ENCODE assay signal across 19 cellular contexts in genomic region chr5:14039063-14039462, GRCh38.
DNase-seq lines count a peak whose midpoint lies in the region; FAIRE-seq and TF ChIP-seq lines count a peak whose summit lies in the region.
"Had no signal": no experiment of that assay in that cellular context is flagged by ENCODE, and none has a peak within 500 bp of the region (broad histone marks: within the 10 kb centered on the region; RNA-seq: fewer than 3 reads in every experiment).

No MANE protein-coding gene starts in this region.

- no peaks in the 10 kb centered on the region for H3K27me3 Mint-ChIP-seq in astrocyte (ENCODE audit: low read depth, unreplicated experiment)
- H3K27me3 Mint-ChIP-seq in glutamatergic neuron (ENCODE audit: unreplicated experiment) = no peaks in the 10 kb centered on the region

- H3K9me3 Mint-ChIP-seq in astrocyte (ENCODE audit: unreplicated experiment) = peaks cover 3% of the 10 kb centered on the region
- peaks cover 2% of the 10 kb centered on the region for H3K9me3 Mint-ChIP-seq in glutamatergic neuron (ENCODE audit: unreplicated experiment)

- peaks cover 26% of the 10 kb centered on the region for H3F3A ChIP-seq in smooth muscle cell (ENCODE audit: low read depth)

- no peaks in the 10 kb centered on the region for H3K79me2 ChIP-seq in astrocyte (ENCODE audit: insufficient read depth, low read length)
- H3K79me2 ChIP-seq in hepatocyte = no peaks in the 10 kb centered on the region
- H3K79me2 ChIP-seq in smooth muscle cell (ENCODE audit: low read depth) = no peaks in the 10 kb centered on the region

- H3K4me3 ChIP-seq in astrocyte (ENCODE audit: insufficient read depth, low read depth, low read length) (no peak overlapping the region), hepatocyte (no peak overlapping the region), smooth muscle cell (no peak overlapping the region)
- H3K4me3 ChIP-seq: transverse colon had no signal

- H3K27ac Mint-ChIP-seq in astrocyte (ENCODE audit: unreplicated experiment) (peak overlapping the region; percentile 98), glutamatergic neuron (ENCODE audit: unreplicated experiment) (no peak overlapping the region)
- H3K27ac Mint-ChIP-seq: activated naive CD4-positive, alpha-beta T cell treated with anti-CD3 and anti-CD28 coated beads for 36 hours; CD8-positive, alpha-beta T cell; naive thymus-derived CD4-positive, alpha-beta T cell had no signal

- H3K4me3 Mint-ChIP-seq in astrocyte (ENCODE audit: unreplicated experiment) (peak overlapping the region; percentile 40), glutamatergic neuron (ENCODE audit: unreplicated experiment) (no peak overlapping the region)
- H3K4me3 Mint-ChIP-seq: activated naive CD4-positive, alpha-beta T cell treated with anti-CD3 and anti-CD28 coated beads for 36 hours; CD8-positive, alpha-beta T cell; naive thymus-derived CD4-positive, alpha-beta T cell had no signal

- H3K27me3 ChIP-seq in astrocyte (ENCODE audit: insufficient read depth, low read length) (no peaks in the 10 kb centered on the region), hepatocyte (no peaks in the 10 kb centered on the region), smooth muscle cell (ENCODE audit: low read depth) (no peaks in the 10 kb centered on the region)
- H3K27me3 ChIP-seq: transverse colon had no signal

- no peaks in the 10 kb centered on the region for H3K9me2 ChIP-seq in hepatocyte (replicated peaks; ENCODE audit: insufficient read depth)

- peak; percentile 51 for DNase-seq in DMS53 (lab: John Stamatoyannopoulos, UW)
- no peak for DNase-seq in DMS53 treated with DMSO at 0.1 percent for 48 hours (lab: John Stamatoyannopoulos, UW; ENCODE audit: unreplicated experiment)
- DNase-seq in astrocyte (ENCODE audit: low read depth) = peak; percentile 66
- DNase-seq in hepatocyte (ENCODE audit: low spot score) = no peak
- DNase-seq in smooth muscle cell (lab: John Stamatoyannopoulos, UW; ENCODE audit: unreplicated experiment) = no peak
- no peak for DNase-seq in glutamatergic neuron
- DNase-seq in pons (ENCODE audit: low spot score) = no peak
- DNase-seq in H54 (ENCODE audit: insufficient read length, low spot score) = no peak
- DNase-seq: activated CD4-positive, CD25-positive, alpha-beta regulatory T cell; activated naive CD4-positive, alpha-beta T cell treated with anti-CD3 and anti-CD28 coated beads for 36 hours; caudate nucleus; CD8-positive, alpha-beta T cell; hippocampal formation; naive thymus-derived CD4-positive, alpha-beta T cell; NCI-H1436; right cardiac atrium; stimulated activated CD4-positive, alpha-beta T cell treated with anti-CD3 and anti-CD28 coated beads, Interleukin-4, amount 100 ng/mL, for 4 hours; transverse colon had no signal

- FAIRE-seq in astrocyte (lab: Jason Lieb, UNC) (no peak), H54 (lab: Jason Lieb, UNC) (no peak)

- H4K20me1 ChIP-seq in astrocyte (ENCODE audit: insufficient read depth, low read length) (no peaks in the 10 kb centered on the region), hepatocyte (ENCODE audit: insufficient read depth, poor library complexity, severe bottlenecking) (no peaks in the 10 kb centered on the region), smooth muscle cell (ENCODE audit: low read depth) (no peaks in the 10 kb centered on the region)

- H3K4me1 ChIP-seq in astrocyte (ENCODE audit: insufficient read depth, low read length) = peaks cover 58% of the 10 kb centered on the region
- H3K4me1 ChIP-seq in hepatocyte (ENCODE audit: insufficient read depth) = peaks cover 29% of the 10 kb centered on the region
- H3K4me1 ChIP-seq in smooth muscle cell (ENCODE audit: low read depth) = peaks cover 24% of the 10 kb centered on the region

- H3K9me3 ChIP-seq in astrocyte (ENCODE audit: insufficient read depth, low read depth, low read length) = no peaks in the 10 kb centered on the region
- H3K9me3 ChIP-seq in hepatocyte (ENCODE audit: low read depth) = no peaks in the 10 kb centered on the region
- H3K9me3 ChIP-seq in smooth muscle cell (replicated peaks; ENCODE audit: low read depth) = no peaks in the 10 kb centered on the region
- H3K9me3 ChIP-seq: transverse colon had no signal

- H3K36me3 ChIP-seq in astrocyte (ENCODE audit: insufficient read depth, low read length) (no peaks in the 10 kb centered on the region), hepatocyte (replicated peaks; ENCODE audit: insufficient read depth, low read depth) (no peaks in the 10 kb centered on the region), smooth muscle cell (ENCODE audit: low read depth) (no peaks in the 10 kb centered on the region)
- H3K36me3 ChIP-seq: transverse colon had no signal

- no peak for TF ChIP-seq POLR2A in H54 (IDR thresholded peaks at IDR 0.05; ENCODE audit: low read depth, low read length)

- H3K27ac ChIP-seq in astrocyte (ENCODE audit: low read depth, low read length) (peak overlapping the region; percentile 97), hepatocyte (peak overlapping the region; percentile 67), smooth muscle cell (ENCODE audit: low read depth) (peak overlapping the region; percentile 97)
- H3K27ac ChIP-seq: 22Rv1, transverse colon had no signal

- H2AFZ ChIP-seq in astrocyte (ENCODE audit: low read depth, low read length) (peak overlapping the region; percentile 14), hepatocyte (no peak overlapping the region), smooth muscle cell (ENCODE audit: low read depth) (no peak overlapping the region)

- H3K4me1 Mint-ChIP-seq in astrocyte (ENCODE audit: low read depth, unreplicated experiment) (peaks cover 65% of the 10 kb centered on the region), glutamatergic neuron (ENCODE audit: low read depth, unreplicated experiment) (peaks cover 5% of the 10 kb centered on the region)

- TF ChIP-seq CTCF in astrocyte (IDR thresholded peaks at IDR 0.05; ENCODE audit: insufficient read depth, low read depth, low read length) (no peak), hepatocyte (IDR thresholded peaks at IDR 0.05; ENCODE audit: poor library complexity) (no peak), smooth muscle cell (IDR thresholded peaks at IDR 0.05; ENCODE audit: borderline replicate concordance, insufficient read depth, poor library complexity, severe bottlenecking) (no peak), glutamatergic neuron (IDR thresholded peaks at IDR 0.05; ENCODE audit: partially characterized antibody, unreplicated experiment) (no peak)

- WGBS in hepatocyte (ENCODE audit: low lambda C conversion rate, missing lambda C conversion rate) = 79% methylated on average over 7 of the region's 7 CpGs
- WGBS in smooth muscle cell (ENCODE audit: low lambda C conversion rate) = 68% methylated on average over 7 of the region's 7 CpGs

- H3K36me3 Mint-ChIP-seq in astrocyte (ENCODE audit: low read depth, unreplicated experiment) (no peaks in the 10 kb centered on the region), glutamatergic neuron (ENCODE audit: unreplicated experiment) (peaks cover 8% of the 10 kb centered on the region)
- H3K36me3 Mint-ChIP-seq: CD8-positive, alpha-beta T cell had no signal

- H3K4me2 ChIP-seq in astrocyte (ENCODE audit: low read length) (peak overlapping the region; percentile 66), hepatocyte (no peak overlapping the region), smooth muscle cell (peak overlapping the region; percentile 2)

- peak overlapping the region; percentile 86 for H3K9ac ChIP-seq in astrocyte (ENCODE audit: low read length)
- peak overlapping the region; percentile 81 for H3K9ac ChIP-seq in smooth muscle cell (ENCODE audit: low read depth)

Comparison
In these comparisons a context has a peak if more than half of its experiments do, and no peak if none do; other contexts are left out.
1. DNase-seq: peak in DMS53 (single experiment) and astrocyte (single experiment); none in DMS53 treated with DMSO at 0.1 percent for 48 hours (single experiment), hepatocyte (single experiment), smooth muscle cell (single experiment), glutamatergic neuron (single experiment), pons (single experiment) and H54 (single experiment).
2. Peak in every context shown above with its lines, with median percentiles within 50 percentile points of each other: H3K27ac ChIP-seq.